21 cellular contexts compared by ENCODE assay signal in genomic region chr13:27634791-27635190, GRCh38.
"Had no signal": no experiment of that assay in that cellular context is flagged by ENCODE, and none has a peak within 500 bp of the region (broad histone marks: within the 10 kb centered on the region; RNA-seq: fewer than 3 reads in every experiment).

No MANE protein-coding gene starts in this region.

- FAIRE-seq: islet of Langerhans had no signal

- H3K4me1 ChIP-seq: colonic mucosa had no signal

- H3K27ac ChIP-seq: colonic mucosa, thoracic aorta, upper lobe of right lung had no signal

- DNase-seq: activated CD4-positive, alpha-beta memory T cell treated with anti-CD3 and anti-CD28 coated beads for 36 hours; activated CD4-positive, alpha-beta T cell treated with anti-CD3 and anti-CD28 coated beads for 48 hours; activated naive CD4-positive, alpha-beta T cell treated with Interleukin-2 at 50 U/mL for 16 hours; activated naive CD8-positive, alpha-beta T cell treated with anti-CD3 and anti-CD28 coated beads for 36 hours; activated T-cell treated with anti-CD3 and anti-CD28 coated beads, Interleukin-2, amount 50 U/mL, for 48 hours; colonic mucosa; foreskin melanocyte; glutamatergic neuron; hypothalamus; left cardiac atrium; mesendoderm; naive thymus-derived CD4-positive, alpha-beta T cell; occipital lobe; posterior cingulate gyrus; stimulated activated CD4-positive, alpha-beta T cell treated with anti-CD3 and anti-CD28 coated beads, Interleukin-15, amount 100 ng/mL, for 24 hours; upper lobe of right lung had no signal

- H3K4me3 ChIP-seq: colonic mucosa, smooth muscle cell, thoracic aorta, upper lobe of right lung had no signal

- H3K36me3 ChIP-seq: colonic mucosa, thoracic aorta, upper lobe of right lung had no signal

- ATAC-seq: sciatic nerve; stimulated activated memory B cell treated with anti-CD40 and anti-IgM and Interleukin-4, amounts not matched to agents 10 μg/mL and 1 μg/mL and 100 μg/mL, for 72 hours had no signal

- H3K27me3 ChIP-seq: colonic mucosa, upper lobe of right lung had no signal

- H3K9me3 ChIP-seq: colonic mucosa, thoracic aorta, upper lobe of right lung had no signal
